In genomic region chr17:72192409-72193192, GRCh38 we compare ENCODE assay signal across 15 cellular contexts.
DNase-seq lines count a peak whose midpoint lies in the region; ATAC-seq, FAIRE-seq and TF ChIP-seq lines count a peak whose summit lies in the region.
"Had no signal": no experiment of that assay in that cellular context is flagged by ENCODE, and none has a peak within 500 bp of the region (broad histone marks: within the 10 kb centered on the region; RNA-seq: fewer than 3 reads in every experiment).

No MANE protein-coding gene starts in this region.

- H3K9ac ChIP-seq in neural progenitor cell = no peak overlapping the region

- peaks cover 9% of the 10 kb centered on the region for H3K9me2 ChIP-seq in GM23338 (ENCODE audit: insufficient read depth)

- H3K27ac ChIP-seq in neural progenitor cell (no peak overlapping the region), GM23338 (ENCODE audit: low read depth) (no peak overlapping the region)

- no peaks in the 10 kb centered on the region for H3K36me3 ChIP-seq in neural progenitor cell
- no peaks in the 10 kb centered on the region for H3K36me3 ChIP-seq in GM23338 (ENCODE audit: insufficient read depth)

- H3K9me3 Mint-ChIP-seq in neural progenitor cell = peaks cover 5% of the 10 kb centered on the region
- no peaks in the 10 kb centered on the region for H3K9me3 Mint-ChIP-seq in GM23338

- H3K27me3 Mint-ChIP-seq in neural progenitor cell (ENCODE audit: insufficient read depth, low read depth) = peaks cover 5% of the 10 kb centered on the region
- peaks cover 7% of the 10 kb centered on the region for H3K27me3 Mint-ChIP-seq in GM23338 (ENCODE audit: insufficient read depth, low read depth, poor library complexity)
- H3K27me3 Mint-ChIP-seq: activated B cell treated with CpG ODN at 0.5 μM for 24 hours; CD4-positive, CD25-positive, alpha-beta regulatory T cell; stimulated activated naive CD8-positive, alpha-beta T cell treated with anti-CD3 and anti-CD28 coated beads, Interleukin-15, Interleukin-2, amounts not matched to agents 100 ng/mL and 50 ng/mL, for 24 hours had no signal

- no peaks in the 10 kb centered on the region for H3K36me3 Mint-ChIP-seq in neural progenitor cell
- no peaks in the 10 kb centered on the region for H3K36me3 Mint-ChIP-seq in GM23338 (ENCODE audit: low read depth)
- H3K36me3 Mint-ChIP-seq: CD4-positive, CD25-positive, alpha-beta regulatory T cell had no signal

- no peaks in the 10 kb centered on the region for H3K79me2 ChIP-seq in neural progenitor cell (ENCODE audit: low read depth)
- no peaks in the 10 kb centered on the region for H3K79me2 ChIP-seq in GM23338 (replicated peaks; ENCODE audit: insufficient read depth)

- FAIRE-seq in RCC 7860 (lab: Jason Lieb, UNC) = no peak

- H3K4me3 ChIP-seq in neural progenitor cell (no peak overlapping the region), GM23338 (no peak overlapping the region)

- H2AFZ ChIP-seq in neural progenitor cell (replicated peaks) = no peak overlapping the region
- H2AFZ ChIP-seq in GM23338 = no peak overlapping the region

- H3K27ac Mint-ChIP-seq in neural progenitor cell (peak overlapping the region; percentile 61), GM23338 (no peak overlapping the region)
- H3K27ac Mint-ChIP-seq: activated B cell treated with CpG ODN at 0.5 μM for 24 hours; CD4-positive, CD25-positive, alpha-beta regulatory T cell; stimulated activated naive CD8-positive, alpha-beta T cell treated with anti-CD3 and anti-CD28 coated beads, Interleukin-15, Interleukin-2, amounts not matched to agents 100 ng/mL and 50 ng/mL, for 24 hours had no signal

- H4K20me1 ChIP-seq in neural progenitor cell (ENCODE audit: low read depth) (no peaks in the 10 kb centered on the region), GM23338 (replicated peaks; ENCODE audit: insufficient read depth) (no peaks in the 10 kb centered on the region)

- peaks cover 3% of the 10 kb centered on the region for H3K4me1 Mint-ChIP-seq in neural progenitor cell
- H3K4me1 Mint-ChIP-seq in GM23338 = peaks cover 3% of the 10 kb centered on the region; the same call in 1 of the 3 replicates
- H3K4me1 Mint-ChIP-seq: activated B cell treated with CpG ODN at 0.5 μM for 24 hours; CD4-positive, CD25-positive, alpha-beta regulatory T cell had no signal

- peaks cover 6% of the 10 kb centered on the region for H3F3A ChIP-seq in neural progenitor cell (ENCODE audit: low read depth)
- H3F3A ChIP-seq in GM23338 (replicated peaks; ENCODE audit: low read depth) = no peaks in the 10 kb centered on the region

- H3K9me3 ChIP-seq in neural progenitor cell (ENCODE audit: low read depth) = no peaks in the 10 kb centered on the region

- no peak overlapping the region for H3K4me2 ChIP-seq in neural progenitor cell
- no peak overlapping the region for H3K4me2 ChIP-seq in GM23338

- ATAC-seq in GM23338 = no peak

- H3K4me1 ChIP-seq in neural progenitor cell (peaks cover 7% of the 10 kb centered on the region), GM23338 (ENCODE audit: insufficient read depth) (no peaks in the 10 kb centered on the region)

- no peak for TF ChIP-seq CTCF in AG09319 (IDR thresholded peaks at IDR 0.05; ENCODE audit: low read depth, low read length)
- TF ChIP-seq CTCF in neural progenitor cell (IDR thresholded peaks at IDR 0.05) = no peak
- no peak for TF ChIP-seq CTCF in GM23338 (conservative IDR thresholded peaks at IDR 0.05; ENCODE audit: low read depth in 2 of 2)

- DNase-seq in AG09319 (ENCODE audit: extremely low read depth, low read depth) (peak; percentile 18), RCC 7860 (ENCODE audit: low spot score) (peak; percentile 74), fibroblast of the conjunctiva (ENCODE audit: low read depth) (peak; percentile 22), neural progenitor cell (ENCODE audit: low spot score) (no peak), iPS-NIHi11 (ENCODE audit: low spot score) (no peak), superior temporal gyrus (ENCODE audit: extremely low spot score) (no peak), dedifferentiated amniotic fluid mesenchymal stem cell (ENCODE audit: extremely low spot score) (no peak), GM23338 (ENCODE audit: low spot score) (no peak)
- DNase-seq: activated B cell treated with CpG ODN at 0.5 μM for 24 hours; activated effector memory CD4-positive, alpha-beta T cell treated with Interleukin-2 at 50 U/mL for 16 hours; CD4-positive, CD25-positive, alpha-beta regulatory T cell; Kasumi-1; NCI-H446 treated with DMSO at 0.1 percent for 48 hours; SIG-M5 had no signal

- H3K4me3 Mint-ChIP-seq in neural progenitor cell (no peak overlapping the region), GM23338 (no peak overlapping the region)
- H3K4me3 Mint-ChIP-seq: activated B cell treated with CpG ODN at 0.5 μM for 24 hours; CD4-positive, CD25-positive, alpha-beta regulatory T cell; stimulated activated naive CD8-positive, alpha-beta T cell treated with anti-CD3 and anti-CD28 coated beads, Interleukin-15, Interleukin-2, amounts not matched to agents 100 ng/mL and 50 ng/mL, for 24 hours had no signal

- H3K27me3 ChIP-seq in neural progenitor cell = no peaks in the 10 kb centered on the region
- no peaks in the 10 kb centered on the region for H3K27me3 ChIP-seq in GM23338 (ENCODE audit: insufficient read depth)

TF ChIP-seq in GM23338, 12 proteins besides CTCF, POLR2A, EP300 and RAD21 (continues in another document):
- TF ChIP-seq REST (IDR thresholded peaks at IDR 0.05; ENCODE audit: unreplicated experiment) (no peak), STAT1 (IDR thresholded peaks at IDR 0.05; ENCODE audit: unreplicated experiment) (no peak), EZH2 (IDR thresholded peaks at IDR 0.05; ENCODE audit: low read depth, unreplicated experiment) (no peak), ZNF114 (CRISPR knock-in tag; IDR thresholded peaks at IDR 0.05) (no peak), ETS1 (IDR thresholded peaks at IDR 0.05) (no peak), JUNB (IDR thresholded peaks at IDR 0.05; ENCODE audit: unreplicated experiment) (no peak)

Comparison
In these comparisons a context has a peak if more than half of its experiments do, and no peak if none do; other contexts are left out.
1. DNase-seq: peak in AG09319 (single experiment), RCC 7860 (single experiment) and fibroblast of the conjunctiva (single experiment); none in neural progenitor cell (single experiment), iPS-NIHi11 (single experiment), superior temporal gyrus (single experiment), dedifferentiated amniotic fluid mesenchymal stem cell (single experiment) and GM23338 (single experiment).